Comparison of ENCODE assay signal across 9 cellular contexts in the genomic region with DNA sequence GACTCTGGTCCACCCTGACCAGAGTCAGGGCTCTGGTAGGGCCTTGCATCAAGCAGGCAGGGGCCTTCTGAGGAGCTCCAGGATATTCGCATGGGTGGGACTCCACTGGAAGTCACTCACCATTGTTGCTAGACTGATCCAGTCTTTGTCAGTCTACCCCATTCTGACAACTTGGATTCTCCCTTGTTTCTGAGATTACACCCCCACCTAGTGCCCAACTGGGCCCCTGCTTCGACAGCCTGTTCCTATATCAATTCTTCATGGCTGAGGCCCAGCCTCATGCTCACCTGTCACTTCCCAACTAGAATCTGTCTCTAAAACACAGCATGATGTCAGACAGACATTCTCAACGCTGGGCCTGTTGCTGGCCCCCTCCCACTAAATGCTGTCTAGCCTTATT. TPM values are rescaled to one million over a fixed set of nuclear protein-coding genes. Genes with fewer than 3 reads are reported as not detected.
DNase-seq lines count a peak whose midpoint lies in the region; ATAC-seq, FAIRE-seq and TF ChIP-seq lines count a peak whose summit lies in the region.
"Had no signal": no experiment of that assay in that cellular context is flagged by ENCODE, and none has a peak within 500 bp of the region (broad histone marks: within the 10 kb centered on the region; RNA-seq: fewer than 3 reads in every experiment).

No MANE protein-coding gene starts in this region.

- TF ChIP-seq CTCF in HFF-Myc (IDR thresholded peaks at IDR 0.05; ENCODE audit: low read depth, low read length, missing control alignments) (peak; percentile 36), WI38 (IDR thresholded peaks at IDR 0.05; ENCODE audit: low read depth, low read length) (peak; percentile 41; the same call in 1 of the 2 replicates), dorsolateral prefrontal cortex (IDR thresholded peaks at IDR 0.05 in 54 of 56, conservative IDR thresholded peaks at IDR 0.05 in 2 of 56; ENCODE audit: low read depth in 1 of 56, partially characterized antibody in 56 of 56) (peak in 7 of 56 donors; percentile 13 to 36 (median 16))

- ATAC-seq in HG03175 (IDR thresholded peaks at IDR 0.05; ENCODE audit: unreplicated experiment): no peak

- H3K27ac ChIP-seq in dorsolateral prefrontal cortex: no peak overlapping the region
- H3K27ac ChIP-seq: HL-60 had no signal

- no peak for FAIRE-seq in RCC 7860 (lab: Jason Lieb, UNC)

- peaks cover 0 to 23% (median 14%) of the 10 kb centered on the region in 45 donors for H3K27me3 ChIP-seq in dorsolateral prefrontal cortex

- intact Hi-C loops in dorsolateral prefrontal cortex (cut with DNase I): no loop called here

- H3K4me3 ChIP-seq in HFF-Myc (replicated peaks; ENCODE audit: low read depth, low read length) (no peak overlapping the region), WI38 (ENCODE audit: low read depth, low read length) (no peak overlapping the region), dorsolateral prefrontal cortex (no peak overlapping the region)

- in situ Hi-C loops in G401 (cut with HindIII; ENCODE audit: low sequenced_read_pairs): no loop called here

- peak; percentile 18 for DNase-seq in G401 (ENCODE audit: low spot score)
- no peak for DNase-seq in HFF-Myc (ENCODE audit: extremely low read depth, low read depth)
- peak; percentile 23 to 54 for DNase-seq in lung microvascular endothelial cell (ENCODE audit: low read depth in 2 of 2)
- DNase-seq in NCI-H510A treated with DMSO at 0.1 percent for 48 hours (lab: John Stamatoyannopoulos, UW): no peak
- DNase-seq in dorsolateral prefrontal cortex: no peak
- DNase-seq in RCC 7860 (ENCODE audit: low spot score): no peak

RNA-seq across cellular contexts. Expression of gene SLC35D3, which starts 5.2 kb away (rescaled TPM):
- total RNA-seq in G401 (2014; rRNA removed; shearing (Covaris generic)): not detected in 2 replicates
- total RNA-seq in lung microvascular endothelial cell (not detected in 2 replicates), dorsolateral prefrontal cortex (under 1 TPM in 21 of 120 experiments, not detected in 99; 0.19 to 0.37 (median 0.24) TPM)

Comparison
In these comparisons a context has a peak if more than half of its experiments do, and no peak if none do; other contexts are left out.
1. DNase-seq: peak in G401 (single experiment) and lung microvascular endothelial cell (2 of 2); none in HFF-Myc (single experiment), NCI-H510A treated with DMSO at 0.1 percent for 48 hours (single experiment), dorsolateral prefrontal cortex (0 of 10) and RCC 7860 (single experiment).